In the genomic region with DNA sequence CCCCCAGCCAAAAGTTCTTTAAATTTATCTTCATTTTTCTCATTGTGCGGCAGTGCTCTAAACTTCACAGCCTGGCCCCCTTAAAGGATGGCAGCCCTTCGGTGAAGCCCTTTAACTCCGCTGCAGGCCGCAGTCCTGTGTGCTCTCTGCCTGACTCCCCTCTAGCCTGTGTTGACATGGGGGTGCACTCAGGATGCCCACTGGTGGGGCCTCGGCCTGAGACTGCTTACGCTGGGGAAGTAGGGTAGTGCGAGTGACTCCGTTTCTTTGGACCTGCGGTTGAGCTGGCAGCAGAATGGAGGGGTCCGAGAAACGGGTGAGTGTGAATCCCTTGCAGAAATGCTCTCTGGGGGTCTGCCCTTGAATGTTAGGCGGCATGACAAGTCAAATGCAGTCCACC, we compare ENCODE assay signal across 8 cellular contexts. TPM values are rescaled to one million over a fixed set of nuclear protein-coding genes. Genes with fewer than 3 reads are reported as not detected.
DNase-seq lines count a peak whose midpoint lies in the region; ATAC-seq and TF ChIP-seq lines count a peak whose summit lies in the region.

No MANE protein-coding gene starts in this region.

- DNase-seq in epithelial cell of prostate (ENCODE audit: low read depth, low spot score) (no peak), progenitor cell of endocrine pancreas (ENCODE audit: low spot score, unreplicated experiment) (no peak), anterior cingulate cortex (lab: John Stamatoyannopoulos, UW) (no peak), ACHN (no peak)
- DNase-seq in activated effector memory CD4-positive, alpha-beta T cell treated with Interleukin-2 at 50 U/mL for 16 hours, result no peak

- in situ Hi-C loops in ACHN (cut with HindIII; ENCODE audit: low pct_ligation_motif_present, low pct_unique_long_range_greater_than_20kb, low sequenced_read_pairs), result no loop called here

- H3K9me3 Mint-ChIP-seq in IgD-negative memory B cell (no peaks in the 10 kb centered on the region), progenitor cell of endocrine pancreas (ENCODE audit: low read depth) (no peaks in the 10 kb centered on the region)
- no peaks in the 10 kb centered on the region for H3K9me3 Mint-ChIP-seq in stimulated activated memory B cell treated with anti-CD40 and anti-IgM and Interleukin-4, amounts not matched to agents 10 μg/mL and 1 μg/mL and 100 μg/mL, for 72 hours

- TF ChIP-seq CTCF in C4-2B (conservative IDR thresholded peaks at IDR 0.05) (no peak), progenitor cell of endocrine pancreas (IDR thresholded peaks at IDR 0.05; ENCODE audit: unreplicated experiment) (no peak)

- H3K27ac ChIP-seq in C4-2B, result peak overlapping the region; percentile 48
- H3K27ac ChIP-seq in epithelial cell of prostate, result peak overlapping the region; percentile 82

- H3K27ac Mint-ChIP-seq in IgD-negative memory B cell (peak overlapping the region in 2 of 3 donors; percentile 4 to 50), progenitor cell of endocrine pancreas (peak overlapping the region; percentile 76)
- H3K27ac Mint-ChIP-seq in stimulated activated memory B cell treated with anti-CD40 and anti-IgM and Interleukin-4, amounts not matched to agents 10 μg/mL and 1 μg/mL and 100 μg/mL, for 72 hours, result no peak overlapping the region

- H3K36me3 Mint-ChIP-seq in IgD-negative memory B cell, result peaks cover 6% of the 10 kb centered on the region
- H3K36me3 Mint-ChIP-seq in progenitor cell of endocrine pancreas (ENCODE audit: insufficient read depth), result no peaks in the 10 kb centered on the region
- peaks cover 36% of the 10 kb centered on the region for H3K36me3 Mint-ChIP-seq in stimulated activated memory B cell treated with anti-CD40 and anti-IgM and Interleukin-4, amounts not matched to agents 10 μg/mL and 1 μg/mL and 100 μg/mL, for 72 hours

- H3K4me3 Mint-ChIP-seq in IgD-negative memory B cell, result no peak overlapping the region
- H3K4me3 Mint-ChIP-seq in progenitor cell of endocrine pancreas (ENCODE audit: low read depth), result no peak overlapping the region
- H3K4me3 Mint-ChIP-seq in stimulated activated memory B cell treated with anti-CD40 and anti-IgM and Interleukin-4, amounts not matched to agents 10 μg/mL and 1 μg/mL and 100 μg/mL, for 72 hours, result no peak overlapping the region

- H3K27me3 Mint-ChIP-seq in IgD-negative memory B cell, result no peaks in the 10 kb centered on the region
- no peaks in the 10 kb centered on the region for H3K27me3 Mint-ChIP-seq in progenitor cell of endocrine pancreas
- H3K27me3 Mint-ChIP-seq in stimulated activated memory B cell treated with anti-CD40 and anti-IgM and Interleukin-4, amounts not matched to agents 10 μg/mL and 1 μg/mL and 100 μg/mL, for 72 hours, result no peaks in the 10 kb centered on the region

- ATAC-seq in stimulated activated memory B cell treated with anti-CD40 and anti-IgM and Interleukin-4, amounts not matched to agents 10 μg/mL and 1 μg/mL and 100 μg/mL, for 72 hours, result no peak

- H3K4me1 Mint-ChIP-seq in IgD-negative memory B cell (peaks cover 60 to 68% (median 60%) of the 10 kb centered on the region in 3 donors), progenitor cell of endocrine pancreas (ENCODE audit: low read depth) (peaks cover 17% of the 10 kb centered on the region)
- H3K4me1 Mint-ChIP-seq in stimulated activated memory B cell treated with anti-CD40 and anti-IgM and Interleukin-4, amounts not matched to agents 10 μg/mL and 1 μg/mL and 100 μg/mL, for 72 hours, result peaks cover 79% of the 10 kb centered on the region

RNA-seq across cellular contexts. Expression of gene RAB12, which starts 5.6 kb away (rescaled TPM):
- 0.10 TPM for polyA plus RNA-seq in IgD-negative memory B cell
- total RNA-seq in progenitor cell of endocrine pancreas, result 15.4 and 18.6 TPM in 2 replicates
